20 cellular contexts compared by ENCODE assay signal in the genomic region with DNA sequence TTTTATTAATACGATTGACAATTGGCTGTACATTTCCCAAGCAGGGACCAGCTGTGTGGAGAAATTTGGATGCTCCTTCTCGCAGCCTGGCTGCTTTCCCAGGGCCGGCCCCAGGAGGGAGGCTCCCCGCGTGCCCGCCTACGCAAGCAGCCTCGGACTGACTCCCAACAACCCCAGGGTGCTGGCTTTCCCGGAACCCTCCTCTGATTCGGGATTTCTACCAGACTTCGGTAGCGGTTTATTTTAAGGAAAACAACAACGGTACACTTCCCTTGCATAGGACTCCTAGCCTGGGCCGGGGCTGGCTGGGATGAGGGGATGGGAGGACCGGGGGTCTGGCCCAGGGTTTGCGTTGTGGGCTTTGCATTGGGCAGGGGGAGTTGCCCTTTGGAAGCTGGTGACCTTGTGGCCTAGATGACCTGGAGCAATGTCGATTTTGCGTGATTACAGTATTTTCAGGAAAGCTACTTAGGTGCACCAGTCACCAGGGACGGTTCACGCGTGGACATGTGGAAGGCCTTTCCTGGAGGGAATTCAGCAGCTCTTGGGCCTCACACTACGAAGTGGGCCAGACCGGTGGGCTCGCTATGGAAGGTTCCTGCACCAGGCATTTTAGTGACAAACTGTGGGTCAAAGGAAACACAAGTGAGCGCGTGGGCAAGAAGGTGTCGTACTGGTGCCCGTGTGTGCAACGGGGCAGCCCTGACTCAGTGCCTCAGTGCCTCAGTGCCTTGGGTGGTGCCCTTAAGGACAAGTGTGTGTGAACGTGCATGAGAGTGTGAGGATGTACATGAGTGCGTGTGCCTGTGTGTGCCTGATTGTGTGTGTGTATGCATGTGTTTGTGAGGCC. TPM values are rescaled to one million over a fixed set of nuclear protein-coding genes. Genes with fewer than 3 reads are reported as not detected.
DNase-seq lines count a peak whose midpoint lies in the region; ATAC-seq and TF ChIP-seq lines count a peak whose summit lies in the region.
"Had no signal": no experiment of that assay in that cellular context is flagged by ENCODE, and none has a peak within 500 bp of the region (broad histone marks: within the 10 kb centered on the region; RNA-seq: fewer than 3 reads in every experiment).

No MANE protein-coding gene starts in this region.

- H3K4me1 ChIP-seq in transverse colon (no peaks in the 10 kb centered on the region), endodermal cell (ENCODE audit: control insufficient read depth, insufficient read depth, low read length) (no peaks in the 10 kb centered on the region)

- in situ Hi-C loops in transverse colon (cut with MboI; ENCODE audit: low pct_ligation_motif_present in 1 of 4, low pct_unique_long_range_greater_than_20kb in 1 of 4, low sequenced_read_pairs in 3 of 4) = loop anchor here in 1 of 4 donors (25.0 kb wide), 1 partner anchor 179 kb away; no protein-coding TSS in a partner anchor

- H3K9ac ChIP-seq in endodermal cell (ENCODE audit: extremely low read depth, low read length, poor library complexity, severe bottlenecking) = no peak overlapping the region

- no peaks in the 10 kb centered on the region for H3K36me3 ChIP-seq in MG63
- no peaks in the 10 kb centered on the region for H3K36me3 ChIP-seq in transverse colon
- no peaks in the 10 kb centered on the region for H3K36me3 ChIP-seq in endodermal cell (ENCODE audit: control insufficient read depth, insufficient read depth, low read length)

- ATAC-seq in GM21717 (IDR thresholded peaks at IDR 0.05; ENCODE audit: unreplicated experiment) = no peak

- peaks cover 8% of the 10 kb centered on the region; the same call in 1 of the 2 replicates for H3K27me3 ChIP-seq in MG63
- H3K27me3 ChIP-seq in transverse colon = peaks cover 13% of the 10 kb centered on the region
- peaks cover 29% of the 10 kb centered on the region for H3K27me3 ChIP-seq in endodermal cell (ENCODE audit: control insufficient read depth, insufficient read depth, low read length, poor library complexity, severe bottlenecking)

- no peak for TF ChIP-seq EP300 in transverse colon (IDR thresholded peaks at IDR 0.05; ENCODE audit: low read depth)

- intact Hi-C loops in transverse colon (cut with DNase I; ENCODE audit: low total_unique reads) = no loop called here

- H3K4me3 Mint-ChIP-seq in glutamatergic neuron (ENCODE audit: unreplicated experiment) (no peak overlapping the region), endodermal cell (no peak overlapping the region)
- H3K4me3 Mint-ChIP-seq: activated CD4-positive, alpha-beta memory T cell treated with anti-CD3 and anti-CD28 coated beads, Interleukin-2, amount 10 ng/mL, durations not matched to agents 7 days and 5 days; activated T-helper 1 cell treated with anti-CD3 and anti-CD28 coated beads, Interleukin-12 subunit alpha, Interleukin-12 subunit beta, Interleukin-2, Interleukin-4 antibody, amounts not matched to agents 30 ng/mL and 10 ng/mL and 1 ng/mL, durations not matched to agents 14 hours and 24 hours and 36 hours; CD4-positive, alpha-beta memory T cell; stimulated activated naive CD8-positive, alpha-beta T cell treated with anti-CD3 and anti-CD28 coated beads, Interleukin-15, Interleukin-2, amounts not matched to agents 100 ng/mL and 50 ng/mL, for 24 hours had no signal

- DNase-seq in MG63 (peak; percentile 89), glutamatergic neuron (peak; percentile 14), mesenteric fat pad (ENCODE audit: low spot score) (peak; percentile 90), transverse colon (peak; percentile 35), endodermal cell (no peak), NCI-H2107 treated with DMSO at 0.1 percent for 48 hours (lab: John Stamatoyannopoulos, UW; ENCODE audit: unreplicated experiment) (no peak)
- DNase-seq: activated CD4-positive, alpha-beta memory T cell treated with anti-CD3 and anti-CD28 coated beads, Interleukin-2, amount 10 ng/mL, durations not matched to agents 7 days and 5 days; amniotic stem cell; CD4-positive, alpha-beta memory T cell; KG1; mesendoderm; NCI-H146 had no signal

- H3K27ac ChIP-seq in transverse colon = peak overlapping the region in 1 of 4 donors; percentile 29
- H3K27ac ChIP-seq in endodermal cell (ENCODE audit: low read depth, low read length) = no peak overlapping the region
- H3K27ac ChIP-seq: coronary artery, HL-60, SK-N-MC had no signal

- H3K27ac Mint-ChIP-seq in glutamatergic neuron (ENCODE audit: unreplicated experiment) (no peak overlapping the region), endodermal cell (no peak overlapping the region)
- H3K27ac Mint-ChIP-seq: activated CD4-positive, alpha-beta memory T cell treated with anti-CD3 and anti-CD28 coated beads, Interleukin-2, amount 10 ng/mL, durations not matched to agents 7 days and 5 days; activated T-helper 1 cell treated with anti-CD3 and anti-CD28 coated beads, Interleukin-12 subunit alpha, Interleukin-12 subunit beta, Interleukin-2, Interleukin-4 antibody, amounts not matched to agents 30 ng/mL and 10 ng/mL and 1 ng/mL, durations not matched to agents 14 hours and 24 hours and 36 hours; CD4-positive, alpha-beta memory T cell; stimulated activated naive CD8-positive, alpha-beta T cell treated with anti-CD3 and anti-CD28 coated beads, Interleukin-15, Interleukin-2, amounts not matched to agents 100 ng/mL and 50 ng/mL, for 24 hours had no signal

- H3K9me3 ChIP-seq in MG63 (no peaks in the 10 kb centered on the region), transverse colon (no peaks in the 10 kb centered on the region), endodermal cell (ENCODE audit: control insufficient read depth, low read length) (no peaks in the 10 kb centered on the region)

- TF ChIP-seq CTCF in glutamatergic neuron (IDR thresholded peaks at IDR 0.05; ENCODE audit: partially characterized antibody, unreplicated experiment) = no peak
- TF ChIP-seq CTCF in transverse colon (IDR thresholded peaks at IDR 0.05) = no peak
- no peak for TF ChIP-seq CTCF in endodermal cell (conservative IDR thresholded peaks at IDR 0.05)

- H3K4me3 ChIP-seq in MG63 (no peak overlapping the region), transverse colon (no peak overlapping the region), endodermal cell (ENCODE audit: low read length) (no peak overlapping the region)
- H3K4me3 ChIP-seq: coronary artery, SK-N-MC, smooth muscle cell had no signal

- H3K27me3 Mint-ChIP-seq in glutamatergic neuron (ENCODE audit: unreplicated experiment) = peaks cover 15% of the 10 kb centered on the region
- peaks cover 64% of the 10 kb centered on the region for H3K27me3 Mint-ChIP-seq in endodermal cell (ENCODE audit: insufficient read depth)

- H3K36me3 Mint-ChIP-seq in glutamatergic neuron (ENCODE audit: unreplicated experiment) (no peaks in the 10 kb centered on the region), endodermal cell (ENCODE audit: low read depth) (no peaks in the 10 kb centered on the region)
- H3K36me3 Mint-ChIP-seq: CD4-positive, alpha-beta memory T cell had no signal

- WGBS in transverse colon (ENCODE audit: low coverage in 1 of 2), 2 donors = 71 to 87% methylated on average over 3 to 31 of the region's 31 CpGs
- 90 to 95% methylated on average over 21 to 31 of the region's 31 CpGs for WGBS in endodermal cell (ENCODE audit: insufficient coverage in 1 of 2, insufficient read length in 1 of 2), 2 experiments

- no peak for TF ChIP-seq POLR2A in transverse colon (IDR thresholded peaks at IDR 0.05)

- H3K4me1 Mint-ChIP-seq in glutamatergic neuron (ENCODE audit: low read depth, unreplicated experiment) = peaks cover 11% of the 10 kb centered on the region
- peaks cover 2% of the 10 kb centered on the region for H3K4me1 Mint-ChIP-seq in endodermal cell
- H3K4me1 Mint-ChIP-seq: CD4-positive, alpha-beta memory T cell had no signal

- H3K9me3 Mint-ChIP-seq in glutamatergic neuron (ENCODE audit: unreplicated experiment) (peaks cover 8% of the 10 kb centered on the region), endodermal cell (no peaks in the 10 kb centered on the region)
- H3K9me3 Mint-ChIP-seq: activated CD4-positive, alpha-beta memory T cell treated with anti-CD3 and anti-CD28 coated beads, Interleukin-2, amount 10 ng/mL, durations not matched to agents 7 days and 5 days; activated T-helper 1 cell treated with anti-CD3 and anti-CD28 coated beads, Interleukin-12 subunit alpha, Interleukin-12 subunit beta, Interleukin-2, Interleukin-4 antibody, amounts not matched to agents 30 ng/mL and 10 ng/mL and 1 ng/mL, durations not matched to agents 14 hours and 24 hours and 36 hours; stimulated activated naive CD8-positive, alpha-beta T cell treated with anti-CD3 and anti-CD28 coated beads, Interleukin-15, Interleukin-2, amounts not matched to agents 100 ng/mL and 50 ng/mL, for 24 hours had no signal

RNA-seq across cellular contexts. Expression of a gene that starts 20.7 kb away (rescaled TPM):
- not detected in 2 replicates for total RNA-seq in MG63 (2014; rRNA removed; shearing (Covaris generic); ENCODE audit: low replicate concordance)
- total RNA-seq in glutamatergic neuron (ENCODE audit: unreplicated experiment) (37.0 TPM), mesenteric fat pad (1.8 TPM), transverse colon (1 to 10 TPM; 1.6 to 7.1 (median 5.6) TPM), endodermal cell (under 1 TPM in 1 of 2 donors, not detected in 1; 0.13 TPM)
- polyA plus RNA-seq in endodermal cell (2013, experiment 1 of 2) = 6.1 TPM
- 7.1 TPM for polyA plus RNA-seq in endodermal cell (2013, experiment 2 of 2)
- total RNA-seq: activated CD4-positive, alpha-beta memory T cell treated with anti-CD3 and anti-CD28 coated beads, Interleukin-2, amount 10 ng/mL, durations not matched to agents 7 days and 5 days; activated T-helper 1 cell treated with anti-CD3 and anti-CD28 coated beads, Interleukin-12 subunit alpha, Interleukin-12 subunit beta, Interleukin-2, Interleukin-4 antibody, amounts not matched to agents 30 ng/mL and 10 ng/mL and 1 ng/mL, durations not matched to agents 14 hours and 24 hours and 36 hours; CD4-positive, alpha-beta memory T cell; fibroblast of lung had no signal
- polyA plus RNA-seq: CD4-positive, alpha-beta memory T cell; fibroblast of lung had no signal

Comparison
In these comparisons a context has a peak if more than half of its experiments do, and no peak if none do; other contexts are left out.
1. DNase-seq: peak in MG63 (single experiment), glutamatergic neuron (single experiment), mesenteric fat pad (single experiment) and transverse colon (single experiment); none in endodermal cell (single experiment) and NCI-H2107 treated with DMSO at 0.1 percent for 48 hours (single experiment).